28 cellular contexts compared by ENCODE assay signal in the genomic region with DNA sequence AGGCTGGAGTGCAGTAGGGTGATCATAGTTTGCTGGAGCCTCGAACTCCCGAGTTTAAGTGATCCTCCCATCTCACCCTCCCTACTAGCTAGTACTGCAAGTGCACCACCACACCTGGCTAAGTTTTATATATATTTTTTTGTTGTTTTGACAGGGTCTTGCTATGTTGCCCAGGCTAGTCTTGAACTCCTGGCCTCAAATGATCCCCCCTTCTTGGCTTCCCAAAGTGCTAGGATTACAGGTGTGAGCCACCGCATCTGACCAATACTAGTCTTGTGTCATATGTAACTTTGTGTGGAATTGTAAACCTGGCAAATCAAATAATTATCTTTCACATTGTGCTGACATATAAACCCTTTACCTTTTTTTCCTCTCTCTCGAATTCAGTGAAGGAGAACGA. TPM values are rescaled to one million over a fixed set of nuclear protein-coding genes. Genes with fewer than 3 reads are reported as not detected.
A peak's percentile ranks its signal among the peaks of the same experiment; 100 is the strongest.
DNase-seq lines count a peak whose midpoint lies in the region; ATAC-seq and TF ChIP-seq lines count a peak whose summit lies in the region.
"Had no signal": no experiment of that assay in that cellular context is flagged by ENCODE, and none has a peak within 500 bp of the region (broad histone marks: within the 10 kb centered on the region; RNA-seq: fewer than 3 reads in every experiment).

No MANE protein-coding gene starts in this region.

- H3K27ac Mint-ChIP-seq in CD14-positive monocyte, result peak overlapping the region in 4 of 7 donors; percentile 3 to 73 (median 60)
- peak overlapping the region; percentile 55 for H3K27ac Mint-ChIP-seq in CD4-positive, alpha-beta T cell
- peak overlapping the region; percentile 12 for H3K27ac Mint-ChIP-seq in activated T-helper 2 cell treated with anti-CD3 and anti-CD28 coated beads, Interferon-gamma antibody, Interleukin-2, Interleukin-4, amounts not matched to agents 10 μg/mL and 5 μg/mL and 100 μg/mL, durations not matched to agents 14 hours and 24 hours and 36 hours

- ATAC-seq in CD4-positive, alpha-beta T cell (ENCODE audit: poor library complexity), result no peak
- ATAC-seq: Right ventricle myocardium inferior had no signal

- no peaks in the 10 kb centered on the region for H3K9me3 Mint-ChIP-seq in CD14-positive monocyte
- H3K9me3 Mint-ChIP-seq in CD4-positive, alpha-beta T cell, result no peaks in the 10 kb centered on the region
- no peaks in the 10 kb centered on the region for H3K9me3 Mint-ChIP-seq in activated T-helper 2 cell treated with anti-CD3 and anti-CD28 coated beads, Interferon-gamma antibody, Interleukin-2, Interleukin-4, amounts not matched to agents 10 μg/mL and 5 μg/mL and 100 μg/mL, durations not matched to agents 14 hours and 24 hours and 36 hours
- H3K9me3 Mint-ChIP-seq: neural crest cell had no signal

- intact Hi-C loops in CD14-positive monocyte (cut with micrococcal nuclease), result no loop called here
- intact Hi-C loops in CD4-positive, alpha-beta T cell (cut with DNase I, micrococcal nuclease), result no loop called here
- intact Hi-C loops in activated T-helper 2 cell treated with anti-CD3 and anti-CD28 coated beads, Interferon-gamma antibody, Interleukin-2, Interleukin-4, amounts not matched to agents 10 μg/mL and 5 μg/mL and 100 μg/mL, durations not matched to agents 14 hours and 24 hours and 36 hours (cut with micrococcal nuclease), result no loop called here

- no peak overlapping the region for H3K4me3 ChIP-seq in neutrophil (ENCODE audit: low read depth in 1 of 2, low read length in 1 of 2)
- H3K4me3 ChIP-seq: PC-9, right atrium auricular region, spleen, suprapubic skin had no signal

- no peak for DNase-seq in CD14-positive monocyte (ENCODE audit: low spot score)
- no peak for DNase-seq in CD4-positive, alpha-beta T cell
- DNase-seq in activated T-helper 2 cell treated with anti-CD3 and anti-CD28 coated beads, Interferon-gamma antibody, Interleukin-2, Interleukin-4, amounts not matched to agents 10 μg/mL and 5 μg/mL and 100 μg/mL, durations not matched to agents 14 hours and 24 hours and 36 hours (ENCODE audit: low spot score), result no peak
- DNase-seq in NCI-H1436 treated with DMSO at 0.1 percent for 48 hours (lab: John Stamatoyannopoulos, UW), result no peak
- DNase-seq in GDM1 (lab: John Stamatoyannopoulos, UW), result no peak
- DNase-seq in NCI-H2171 treated with DMSO at 0.1 percent for 48 hours (lab: John Stamatoyannopoulos, UW), result no peak
- DNase-seq: activated CD4-positive, alpha-beta T cell treated with anti-CD3 and anti-CD28 coated beads for 48 hours; activated CD8-positive, alpha-beta memory T cell treated with anti-CD3 and anti-CD28 coated beads, Interleukin-2, amount 50 U/mL, for 48 hours; activated gamma-delta T cell; amniotic stem cell; brain microvascular endothelial cell; H7; head of caudate nucleus; kidney; midbrain; NCI-H1092; NCI-H187; NCI-H2171; NCI-H524 treated with DMSO at 0.1 percent for 48 hours; PC-9; spleen had no signal

- H3K27ac ChIP-seq in CD4-positive, alpha-beta T cell (ENCODE audit: low read depth, low read length), result no peak overlapping the region
- peak overlapping the region; percentile 33 for H3K27ac ChIP-seq in neutrophil
- H3K27ac ChIP-seq: brain microvascular endothelial cell, parathyroid adenoma, PC-9, right atrium auricular region, suprapubic skin had no signal

- no peaks in the 10 kb centered on the region for H3K9me3 ChIP-seq in CD4-positive, alpha-beta T cell (ENCODE audit: control insufficient read depth, low read length)
- no peaks in the 10 kb centered on the region for H3K9me3 ChIP-seq in neutrophil
- H3K9me3 ChIP-seq: right atrium auricular region, spleen, suprapubic skin had no signal

- H3K4me1 Mint-ChIP-seq in CD14-positive monocyte, result peaks cover 32% of the 10 kb centered on the region
- H3K4me1 Mint-ChIP-seq in CD4-positive, alpha-beta T cell (ENCODE audit: low read depth), result peaks cover 92% of the 10 kb centered on the region
- H3K4me1 Mint-ChIP-seq in activated T-helper 2 cell treated with anti-CD3 and anti-CD28 coated beads, Interferon-gamma antibody, Interleukin-2, Interleukin-4, amounts not matched to agents 10 μg/mL and 5 μg/mL and 100 μg/mL, durations not matched to agents 14 hours and 24 hours and 36 hours (ENCODE audit: low read depth), result peaks cover 59% of the 10 kb centered on the region

- no peaks in the 10 kb centered on the region for H3K27me3 ChIP-seq in CD4-positive, alpha-beta T cell (ENCODE audit: control insufficient read depth, insufficient read depth, low read length)
- H3K27me3 ChIP-seq in neutrophil, result no peaks in the 10 kb centered on the region
- H3K27me3 ChIP-seq: brain microvascular endothelial cell, right atrium auricular region, spleen, suprapubic skin had no signal

- peaks cover 0 to 3% (median 0%) of the 10 kb centered on the region in 3 donors for H3K27me3 Mint-ChIP-seq in CD14-positive monocyte (ENCODE audit: low read depth in 3 of 3)
- no peaks in the 10 kb centered on the region for H3K27me3 Mint-ChIP-seq in CD4-positive, alpha-beta T cell
- no peaks in the 10 kb centered on the region for H3K27me3 Mint-ChIP-seq in activated T-helper 2 cell treated with anti-CD3 and anti-CD28 coated beads, Interferon-gamma antibody, Interleukin-2, Interleukin-4, amounts not matched to agents 10 μg/mL and 5 μg/mL and 100 μg/mL, durations not matched to agents 14 hours and 24 hours and 36 hours (ENCODE audit: low read depth)

- H3K36me3 Mint-ChIP-seq in CD14-positive monocyte, result peaks cover 61 to 74% of the 10 kb centered on the region in 2 donors
- H3K36me3 Mint-ChIP-seq in CD4-positive, alpha-beta T cell (ENCODE audit: low read depth), result peaks cover 92% of the 10 kb centered on the region
- peaks cover 72% of the 10 kb centered on the region for H3K36me3 Mint-ChIP-seq in activated T-helper 2 cell treated with anti-CD3 and anti-CD28 coated beads, Interferon-gamma antibody, Interleukin-2, Interleukin-4, amounts not matched to agents 10 μg/mL and 5 μg/mL and 100 μg/mL, durations not matched to agents 14 hours and 24 hours and 36 hours (ENCODE audit: low read depth)

- peaks cover 4 to 11% of the 10 kb centered on the region in 2 experiments for H3K4me1 ChIP-seq in neutrophil (ENCODE audit: control insufficient read depth in 1 of 2, insufficient read depth in 1 of 2, low read depth in 1 of 2, low read length in 1 of 2)

- H3K4me3 Mint-ChIP-seq in CD14-positive monocyte, result no peak overlapping the region
- H3K4me3 Mint-ChIP-seq in CD4-positive, alpha-beta T cell, result peak overlapping the region; percentile 15
- H3K4me3 Mint-ChIP-seq in activated T-helper 2 cell treated with anti-CD3 and anti-CD28 coated beads, Interferon-gamma antibody, Interleukin-2, Interleukin-4, amounts not matched to agents 10 μg/mL and 5 μg/mL and 100 μg/mL, durations not matched to agents 14 hours and 24 hours and 36 hours (ENCODE audit: low read depth), result no peak overlapping the region
- H3K4me3 Mint-ChIP-seq: neural crest cell had no signal

- H3K36me3 ChIP-seq in neutrophil, result peaks cover 28% of the 10 kb centered on the region

- CTCF ChIA-PET in CD4-positive, alpha-beta T cell (lab: Charles Lee), result no interaction called here

- no peak for TF ChIP-seq CTCF in CD14-positive monocyte (IDR thresholded peaks at IDR 0.05)
- no peak for TF ChIP-seq CTCF in CD4-positive, alpha-beta T cell (IDR thresholded peaks at IDR 0.05)
- TF ChIP-seq CTCF in neutrophil (IDR thresholded peaks at IDR 0.05), result no peak

- POLR2A ChIA-PET in CD4-positive, alpha-beta T cell (lab: Charles Lee), result interaction anchor here (1.3 kb wide), 1 partner anchor 9 kb away, joined by 5 read pairs; no protein-coding TSS in a partner anchor

RNA-seq across cellular contexts. Expression of gene HNRNPM, which starts 10.2 kb away (rescaled TPM):
- 100 to 1,000 TPM in 1 of 2 donors, 10 to 100 TPM in 1; 77.0 to 116 TPM for polyA plus RNA-seq in CD14-positive monocyte
- 100 to 1,000 TPM; 269 to 272 TPM for total RNA-seq in CD4-positive, alpha-beta T cell
- 336 and 347 TPM in 2 replicates for total RNA-seq in activated T-helper 2 cell treated with anti-CD3 and anti-CD28 coated beads, Interferon-gamma antibody, Interleukin-2, Interleukin-4, amounts not matched to agents 10 μg/mL and 5 μg/mL and 100 μg/mL, durations not matched to agents 14 hours and 24 hours and 36 hours

RNA-seq across cellular contexts. Expression of gene MARCHF2, which starts 41.9 kb away (rescaled TPM):
- polyA plus RNA-seq in CD14-positive monocyte, result 10 to 100 TPM; 47.8 to 90.8 TPM
- total RNA-seq in CD4-positive, alpha-beta T cell, result 10 to 100 TPM; 20.0 to 22.2 TPM
- total RNA-seq in activated T-helper 2 cell treated with anti-CD3 and anti-CD28 coated beads, Interferon-gamma antibody, Interleukin-2, Interleukin-4, amounts not matched to agents 10 μg/mL and 5 μg/mL and 100 μg/mL, durations not matched to agents 14 hours and 24 hours and 36 hours, result 10.2 and 13.0 TPM in 2 replicates

RNA-seq across cellular contexts. Expression of gene PRAM1, which starts 47.4 kb away (rescaled TPM):
- polyA plus RNA-seq in CD14-positive monocyte, result 10 to 100 TPM; 43.3 to 69.0 TPM
- total RNA-seq in CD4-positive, alpha-beta T cell, result 1 to 10 TPM; 4.3 to 6.3 TPM
- 0.43 and 0.83 TPM in 2 replicates for total RNA-seq in activated T-helper 2 cell treated with anti-CD3 and anti-CD28 coated beads, Interferon-gamma antibody, Interleukin-2, Interleukin-4, amounts not matched to agents 10 μg/mL and 5 μg/mL and 100 μg/mL, durations not matched to agents 14 hours and 24 hours and 36 hours
- total RNA-seq: epithelial cell of proximal tubule had no signal

RNA-seq across cellular contexts. Expression of gene ZNF414, which starts 58.9 kb away (rescaled TPM):
- 1 to 10 TPM; 4.1 to 4.7 TPM for polyA plus RNA-seq in CD14-positive monocyte
- total RNA-seq in CD4-positive, alpha-beta T cell, result 10 to 100 TPM; 36.3 to 38.0 TPM
- 22.5 and 23.6 TPM in 2 replicates for total RNA-seq in activated T-helper 2 cell treated with anti-CD3 and anti-CD28 coated beads, Interferon-gamma antibody, Interleukin-2, Interleukin-4, amounts not matched to agents 10 μg/mL and 5 μg/mL and 100 μg/mL, durations not matched to agents 14 hours and 24 hours and 36 hours
